2 cellular contexts compared by ENCODE assay signal in genomic region chr3:126501736-126502135, GRCh38.
TF ChIP-seq lines count a peak whose summit lies in the region.

No MANE protein-coding gene starts in this region.

TF ChIP-seq in GM23338, 12 proteins besides CTCF, POLR2A, EP300 and RAD21:
- TF ChIP-seq NANOG (IDR thresholded peaks at IDR 0.05; ENCODE audit: borderline replicate concordance) (no peak), ZNF114 (CRISPR knock-in tag; IDR thresholded peaks at IDR 0.05) (no peak), ZNF331 (CRISPR knock-in tag; IDR thresholded peaks at IDR 0.05; ENCODE audit: low read depth) (no peak), ETS1 (IDR thresholded peaks at IDR 0.05) (no peak), ZNF462 (CRISPR knock-in tag; IDR thresholded peaks at IDR 0.05) (no peak), JUNB (IDR thresholded peaks at IDR 0.05; ENCODE audit: unreplicated experiment) (no peak), EZH2phosphoT487 (IDR thresholded peaks at IDR 0.05; ENCODE audit: unreplicated experiment) (no peak), CREB1 (CRISPR knock-in tag; IDR thresholded peaks at IDR 0.05; ENCODE audit: low read depth) (no peak), EZH2 (IDR thresholded peaks at IDR 0.05; ENCODE audit: low read depth, unreplicated experiment) (no peak), STAT1 (IDR thresholded peaks at IDR 0.05; ENCODE audit: unreplicated experiment) (no peak), POLR2AphosphoS5 (IDR thresholded peaks at IDR 0.05; ENCODE audit: low read depth) (no peak)
- TF ChIP-seq, protein P1, sequence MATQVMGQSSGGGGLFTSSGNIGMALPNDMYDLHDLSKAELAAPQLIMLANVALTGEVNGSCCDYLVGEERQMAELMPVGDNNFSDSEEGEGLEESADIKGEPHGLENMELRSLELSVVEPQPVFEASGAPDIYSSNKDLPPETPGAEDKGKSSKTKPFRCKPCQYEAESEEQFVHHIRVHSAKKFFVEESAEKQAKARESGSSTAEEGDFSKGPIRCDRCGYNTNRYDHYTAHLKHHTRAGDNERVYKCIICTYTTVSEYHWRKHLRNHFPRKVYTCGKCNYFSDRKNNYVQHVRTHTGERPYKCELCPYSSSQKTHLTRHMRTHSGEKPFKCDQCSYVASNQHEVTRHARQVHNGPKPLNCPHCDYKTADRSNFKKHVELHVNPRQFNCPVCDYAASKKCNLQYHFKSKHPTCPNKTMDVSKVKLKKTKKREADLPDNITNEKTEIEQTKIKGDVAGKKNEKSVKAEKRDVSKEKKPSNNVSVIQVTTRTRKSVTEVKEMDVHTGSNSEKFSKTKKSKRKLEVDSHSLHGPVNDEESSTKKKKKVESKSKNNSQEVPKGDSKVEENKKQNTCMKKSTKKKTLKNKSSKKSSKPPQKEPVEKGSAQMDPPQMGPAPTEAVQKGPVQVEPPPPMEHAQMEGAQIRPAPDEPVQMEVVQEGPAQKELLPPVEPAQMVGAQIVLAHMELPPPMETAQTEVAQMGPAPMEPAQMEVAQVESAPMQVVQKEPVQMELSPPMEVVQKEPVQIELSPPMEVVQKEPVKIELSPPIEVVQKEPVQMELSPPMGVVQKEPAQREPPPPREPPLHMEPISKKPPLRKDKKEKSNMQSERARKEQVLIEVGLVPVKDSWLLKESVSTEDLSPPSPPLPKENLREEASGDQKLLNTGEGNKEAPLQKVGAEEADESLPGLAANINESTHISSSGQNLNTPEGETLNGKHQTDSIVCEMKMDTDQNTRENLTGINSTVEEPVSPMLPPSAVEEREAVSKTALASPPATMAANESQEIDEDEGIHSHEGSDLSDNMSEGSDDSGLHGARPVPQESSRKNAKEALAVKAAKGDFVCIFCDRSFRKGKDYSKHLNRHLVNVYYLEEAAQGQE (IDR thresholded peaks at IDR 0.05; ENCODE audit: unreplicated experiment), result no peak

TF ChIP-seq in H1, 55 proteins besides CTCF, POLR2A, EP300 and RAD21:
- TF ChIP-seq SP1 (IDR thresholded peaks at IDR 0.05; ENCODE audit: low read depth, low read length), result no peak
- no peak for TF ChIP-seq CEBPB (IDR thresholded peaks at IDR 0.05; ENCODE audit: low read depth, low read length)
- no peak for TF ChIP-seq RNF2 (IDR thresholded peaks at IDR 0.05; ENCODE audit: borderline replicate concordance, low read depth, low read length, missing control alignments, poor library complexity, severe bottlenecking)
- no peak for TF ChIP-seq EGR1 (IDR thresholded peaks at IDR 0.05; ENCODE audit: borderline replicate concordance, low read depth, low read length)
- TF ChIP-seq ASH2L (IDR thresholded peaks at IDR 0.05; ENCODE audit: low read length), result no peak
- no peak for TF ChIP-seq BACH1 (IDR thresholded peaks at IDR 0.05; ENCODE audit: low read length)
- TF ChIP-seq TBP (IDR thresholded peaks at IDR 0.05; ENCODE audit: low read depth, low read length), result no peak
- TF ChIP-seq BRCA1 (IDR thresholded peaks at IDR 0.05; ENCODE audit: low read depth, low read length), result no peak
- no peak for TF ChIP-seq RBBP5 (IDR thresholded peaks at IDR 0.05; ENCODE audit: borderline replicate concordance, low read depth, low read length)
- no peak for TF ChIP-seq YY1 (IDR thresholded peaks at IDR 0.05; ENCODE audit: low read depth, low read length)
- TF ChIP-seq TAF7 (optimal IDR thresholded peaks at IDR 0.05; ENCODE audit: borderline replicate concordance, low read depth, low read length), result no peak
- TF ChIP-seq, protein P2, sequence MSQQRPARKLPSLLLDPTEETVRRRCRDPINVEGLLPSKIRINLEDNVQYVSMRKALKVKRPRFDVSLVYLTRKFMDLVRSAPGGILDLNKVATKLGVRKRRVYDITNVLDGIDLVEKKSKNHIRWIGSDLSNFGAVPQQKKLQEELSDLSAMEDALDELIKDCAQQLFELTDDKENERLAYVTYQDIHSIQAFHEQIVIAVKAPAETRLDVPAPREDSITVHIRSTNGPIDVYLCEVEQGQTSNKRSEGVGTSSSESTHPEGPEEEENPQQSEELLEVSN (IDR thresholded peaks at IDR 0.05), result no peak
